In the genomic region with DNA sequence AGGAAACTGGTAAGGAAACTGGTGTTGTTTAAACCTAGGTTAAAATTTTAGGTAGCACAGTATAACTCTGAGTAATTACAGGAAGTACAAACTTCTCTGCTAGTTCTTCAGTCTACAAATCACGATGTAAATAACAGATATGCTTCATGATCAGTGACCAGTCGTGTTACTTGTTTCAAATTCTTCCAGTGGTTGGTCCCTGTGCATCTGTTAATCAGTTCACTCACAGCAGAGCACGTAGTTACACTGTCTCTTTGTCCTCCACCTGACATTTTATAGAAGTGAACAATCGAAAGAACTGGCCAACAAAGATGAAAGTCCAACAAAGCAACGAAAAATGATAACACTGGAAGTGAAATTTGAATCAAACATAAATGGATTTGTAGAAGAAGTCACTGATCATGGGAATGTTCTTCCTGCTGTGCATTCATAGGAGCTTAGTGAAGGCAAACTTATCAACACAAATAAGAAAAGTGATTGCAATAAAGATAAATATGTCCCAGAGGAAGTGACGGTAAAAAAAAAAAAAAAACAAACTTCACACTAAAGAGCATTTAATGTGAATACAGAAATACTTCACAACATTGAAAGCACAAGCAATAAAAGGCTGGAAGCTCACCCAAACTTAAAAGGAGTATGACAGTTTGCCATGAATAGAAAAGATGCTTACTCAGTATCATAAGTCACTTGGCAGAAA, we compare ENCODE assay signal across 16 cellular contexts. TPM values are rescaled to one million over a fixed set of nuclear protein-coding genes. Genes with fewer than 3 reads are reported as not detected.
DNase-seq lines count a peak whose midpoint lies in the region; ATAC-seq, FAIRE-seq and TF ChIP-seq lines count a peak whose summit lies in the region.
"Had no signal": no experiment of that assay in that cellular context is flagged by ENCODE, and none has a peak within 500 bp of the region (broad histone marks: within the 10 kb centered on the region; RNA-seq: fewer than 3 reads in every experiment).

No MANE protein-coding gene starts in this region.

- H3K27me3 Mint-ChIP-seq in CD4-positive, alpha-beta T cell = no peaks in the 10 kb centered on the region
- H3K27me3 Mint-ChIP-seq in IgD-negative memory B cell = no peaks in the 10 kb centered on the region

- no peaks in the 10 kb centered on the region for H3K9me3 ChIP-seq in CD4-positive, alpha-beta T cell (ENCODE audit: control insufficient read depth, low read length)
- H3K9me3 ChIP-seq in mucosa of rectum (ENCODE audit: control insufficient read depth in 2 of 2, low read length in 2 of 2) (no peaks in the 10 kb centered on the region), tibial nerve (no peaks in the 10 kb centered on the region)

- peak; percentile 88 for ATAC-seq in CD4-positive, alpha-beta T cell (ENCODE audit: poor library complexity)
- no peak for ATAC-seq in GM19023 (IDR thresholded peaks at IDR 0.05; ENCODE audit: unreplicated experiment)

- peaks cover 52% of the 10 kb centered on the region for H3K4me1 Mint-ChIP-seq in CD4-positive, alpha-beta T cell (ENCODE audit: low read depth)
- H3K4me1 Mint-ChIP-seq in IgD-negative memory B cell = peaks cover 19 to 44% (median 31%) of the 10 kb centered on the region in 3 donors

- H3K27ac ChIP-seq in CD4-positive, alpha-beta T cell (ENCODE audit: low read depth, low read length) = no peak overlapping the region
- peak overlapping the region; percentile 28 to 46 for H3K27ac ChIP-seq in mucosa of rectum (ENCODE audit: low read depth in 2 of 2, low read length in 2 of 2)
- H3K27ac ChIP-seq in tibial nerve = no peak overlapping the region

- intact Hi-C loops in CD4-positive, alpha-beta T cell (cut with DNase I, micrococcal nuclease) = loop anchor here in 1 of 2 experiments (5.0 to 10.0 kb wide), 2 partner anchors 62 to 525 kb away; a partner anchor contains a TSS

- peak; percentile 60 for FAIRE-seq in bronchial epithelial cell (lab: Jason Lieb, UNC)
- FAIRE-seq: astrocyte had no signal

- no peak for TF ChIP-seq EP300 in tibial nerve (IDR thresholded peaks at IDR 0.05)

- H3K4me3 Mint-ChIP-seq in CD4-positive, alpha-beta T cell = peak overlapping the region; percentile 57
- H3K4me3 Mint-ChIP-seq in IgD-negative memory B cell = peak overlapping the region in 3 of 4 donors; percentile 8 to 33 (median 26)

- H3K4me3 ChIP-seq in bronchial epithelial cell (ENCODE audit: low read depth, low read length) (no peak overlapping the region), mucosa of rectum (ENCODE audit: low read length in 2 of 2) (peak overlapping the region in 1 of 2 donors; percentile 2), tibial nerve (no peak overlapping the region)

- no peak overlapping the region for H3K9ac ChIP-seq in mucosa of rectum (ENCODE audit: low read depth in 1 of 2, low read length in 2 of 2)

- H3K27me3 ChIP-seq in CD4-positive, alpha-beta T cell (ENCODE audit: control insufficient read depth, insufficient read depth, low read length) = no peaks in the 10 kb centered on the region
- no peaks in the 10 kb centered on the region for H3K27me3 ChIP-seq in bronchial epithelial cell (ENCODE audit: control insufficient read depth, insufficient read depth, low read length)
- H3K27me3 ChIP-seq in mucosa of rectum (ENCODE audit: control insufficient read depth in 2 of 2, insufficient read depth in 2 of 2, low read length in 2 of 2) = no peaks in the 10 kb centered on the region
- H3K27me3 ChIP-seq in tibial nerve = no peaks in the 10 kb centered on the region

- no peak for TF ChIP-seq CTCF in CD4-positive, alpha-beta T cell (IDR thresholded peaks at IDR 0.05)
- TF ChIP-seq CTCF in bronchial epithelial cell (IDR thresholded peaks at IDR 0.05; ENCODE audit: insufficient read depth, low read length, severe bottlenecking) = no peak
- TF ChIP-seq CTCF in tibial nerve (IDR thresholded peaks at IDR 0.05) = no peak

- H3K9me3 Mint-ChIP-seq in CD4-positive, alpha-beta T cell = no peaks in the 10 kb centered on the region
- H3K9me3 Mint-ChIP-seq in IgD-negative memory B cell = no peaks in the 10 kb centered on the region

- H3K27ac Mint-ChIP-seq in CD4-positive, alpha-beta T cell = peak overlapping the region; percentile 81
- peak overlapping the region in 2 of 3 donors; percentile 24 to 31 for H3K27ac Mint-ChIP-seq in IgD-negative memory B cell

- no peak for TF ChIP-seq POLR2A in tibial nerve (IDR thresholded peaks at IDR 0.05)

- CTCF ChIA-PET in CD4-positive, alpha-beta T cell (lab: Charles Lee) = no interaction called here

- peaks cover 64% of the 10 kb centered on the region for H3K36me3 Mint-ChIP-seq in CD4-positive, alpha-beta T cell (ENCODE audit: low read depth)
- peaks cover 17% of the 10 kb centered on the region for H3K36me3 Mint-ChIP-seq in IgD-negative memory B cell

- DNase-seq in CD4-positive, alpha-beta T cell = no peak
- DNase-seq in bronchial epithelial cell (ENCODE audit: low read depth) = no peak
- no peak for DNase-seq in NK-92 treated with Interleukin-12 subunit alpha and Interleukin-12 subunit beta, amount 100 ng/mL, for 24 hours (lab: John Stamatoyannopoulos, UW)
- no peak for DNase-seq in NCI-H1694 (lab: John Stamatoyannopoulos, UW)
- no peak for DNase-seq in tibial nerve (ENCODE audit: low spot score in 2 of 2)
- DNase-seq: GF-D8, NCI-H1436, NCI-H748 treated with DMSO at 0.1 percent for 48 hours had no signal

- H3K36me3 ChIP-seq in bronchial epithelial cell (ENCODE audit: control insufficient read depth, insufficient read depth, low read length) = peaks cover 6% of the 10 kb centered on the region
- peaks cover 17 to 18% of the 10 kb centered on the region in 2 donors for H3K36me3 ChIP-seq in mucosa of rectum (ENCODE audit: control insufficient read depth in 2 of 2, insufficient read depth in 2 of 2, low read length in 2 of 2)
- H3K36me3 ChIP-seq in tibial nerve = peaks cover 0 to 41% (median 0%) of the 10 kb centered on the region in 3 donors

- 45 to 48% methylated on average over 6 of the region's 6 CpGs for WGBS in tibial nerve, 2 donors

- H3K4me1 ChIP-seq in mucosa of rectum (ENCODE audit: control insufficient read depth in 2 of 2, insufficient read depth in 2 of 2, low read length in 2 of 2) (peaks cover 2 to 17% of the 10 kb centered on the region in 2 donors), tibial nerve (peaks cover 0 to 13% (median 0%) of the 10 kb centered on the region in 4 donors)

- POLR2A ChIA-PET in CD4-positive, alpha-beta T cell (lab: Charles Lee) = no interaction called here

RNA-seq across cellular contexts. Expression of a gene that starts 7.0 kb away (rescaled TPM):
- 10 to 100 TPM; 29.1 to 31.1 TPM for total RNA-seq in CD4-positive, alpha-beta T cell
- 40.0 TPM for polyA plus RNA-seq in IgD-negative memory B cell
- total RNA-seq in bronchial epithelial cell (10.5 and 11.1 TPM in 2 replicates), tibial nerve (10 to 100 TPM; 21.6 to 36.0 (median 25.7) TPM)

RNA-seq across cellular contexts. Expression of a gene that starts 38.7 kb away (rescaled TPM):
- not detected for total RNA-seq in CD4-positive, alpha-beta T cell
- polyA plus RNA-seq in IgD-negative memory B cell = not detected
- total RNA-seq in bronchial epithelial cell (not detected in 2 replicates), tibial nerve (not detected)
- total RNA-seq: astrocyte, epithelial cell of proximal tubule, HT1080, skeletal muscle tissue had no signal
- polyA plus RNA-seq: BJ had no signal

RNA-seq across cellular contexts. Expression of a gene that starts 46.5 kb away (rescaled TPM):
- 10 to 100 TPM; 23.4 to 24.6 TPM for total RNA-seq in CD4-positive, alpha-beta T cell
- polyA plus RNA-seq in IgD-negative memory B cell = 38.8 TPM
- 7.6 and 16.3 TPM in 2 replicates for total RNA-seq in bronchial epithelial cell
- 10 to 100 TPM; 18.0 to 28.2 (median 21.8) TPM for total RNA-seq in tibial nerve

Comparison
In these comparisons a context has a peak if more than half of its experiments do, and no peak if none do; other contexts are left out.
1. H3K27ac ChIP-seq: peak in mucosa of rectum (2 of 2); none in CD4-positive, alpha-beta T cell (single experiment) and tibial nerve (0 of 4).